ENCODE assay signal across 9 cellular contexts in the genomic region with DNA sequence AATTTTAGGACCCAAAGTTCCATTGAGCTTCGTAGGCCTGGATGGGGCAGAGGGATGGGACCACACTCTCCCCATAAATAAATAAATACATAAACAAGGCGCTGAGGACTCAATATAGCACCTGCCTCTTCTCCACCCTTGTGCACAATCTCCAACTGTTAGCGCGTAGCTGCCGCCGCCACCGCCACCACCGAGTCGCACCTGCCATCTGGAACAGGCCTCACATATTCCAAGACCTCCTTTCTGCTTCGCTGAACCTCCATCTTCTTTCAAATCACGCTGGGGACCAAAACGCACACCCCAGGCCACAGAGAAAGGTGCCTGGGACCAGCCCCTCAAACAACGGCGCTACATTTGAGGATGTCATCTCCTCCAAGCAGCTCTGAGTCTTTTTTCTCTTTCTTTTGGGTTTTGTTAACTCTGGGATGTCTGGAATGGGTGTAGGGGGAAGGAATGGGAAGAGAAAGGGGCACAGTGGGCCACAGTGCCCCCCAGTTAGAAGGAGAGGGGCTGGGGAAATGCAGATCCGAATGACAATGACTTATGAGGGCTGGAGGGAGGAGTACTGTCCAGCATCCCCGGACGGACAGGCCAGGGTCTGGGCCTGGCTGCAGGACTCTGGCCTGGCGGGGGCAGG. TPM values are rescaled to one million over a fixed set of nuclear protein-coding genes. Genes with fewer than 3 reads are reported as not detected.
DNase-seq lines count a peak whose midpoint lies in the region; ATAC-seq and TF ChIP-seq lines count a peak whose summit lies in the region.
"Had no signal": no experiment of that assay in that cellular context is flagged by ENCODE, and none has a peak within 500 bp of the region (broad histone marks: within the 10 kb centered on the region; RNA-seq: fewer than 3 reads in every experiment).

No MANE protein-coding gene starts in this region.

- H3K9me3 ChIP-seq in psoas muscle: no peaks in the 10 kb centered on the region

- no peaks in the 10 kb centered on the region for H3K36me3 ChIP-seq in psoas muscle (ENCODE audit: insufficient read depth in 1 of 2, low read depth in 1 of 2)

- H3K4me3 ChIP-seq in psoas muscle: peak overlapping the region; percentile 63

- DNase-seq in DMS53 (lab: John Stamatoyannopoulos, UW) (peak; percentile 43), DMS53 treated with DMSO at 0.1 percent for 48 hours (lab: John Stamatoyannopoulos, UW; ENCODE audit: unreplicated experiment) (no peak), NCI-H345 treated with DMSO at 0.1 percent for 48 hours (lab: John Stamatoyannopoulos, UW; ENCODE audit: unreplicated experiment) (peak; percentile 91), psoas muscle (no peak), NCI-H2196 treated with DMSO at 0.1 percent for 48 hours (lab: John Stamatoyannopoulos, UW; ENCODE audit: unreplicated experiment) (no peak)

- TF ChIP-seq CTCF in psoas muscle (IDR thresholded peaks at IDR 0.05): no peak

- H3K27ac ChIP-seq in angular gyrus (ENCODE audit: low read depth, low read length) (peak overlapping the region; percentile 80), psoas muscle (no peak overlapping the region)
- H3K27ac ChIP-seq: 22Rv1 had no signal

- intact Hi-C loops in psoas muscle (cut with DNase I): no loop called here

- ATAC-seq in psoas muscle (peak in 1 of 4 donors; percentile 11), GM21390 (IDR thresholded peaks at IDR 0.05; ENCODE audit: unreplicated experiment) (no peak), GM21786 (IDR thresholded peaks at IDR 0.05; ENCODE audit: unreplicated experiment) (no peak)

- 80 to 83% (median 81%) methylated on average over 18 of the region's 18 CpGs for WGBS in psoas muscle, 3 donors

- peaks cover 0 to 12% (median 0%) of the 10 kb centered on the region in 3 donors for H3K27me3 ChIP-seq in psoas muscle (ENCODE audit: insufficient read depth in 3 of 3, low read length in 2 of 3)

- H3K4me1 ChIP-seq in psoas muscle: no peaks in the 10 kb centered on the region

RNA-seq across cellular contexts. Expression of gene NOL4L, which starts 49.7 kb away (rescaled TPM):
- 1 to 10 TPM; 1.3 to 2.7 (median 2.3) TPM for total RNA-seq in psoas muscle
- polyA plus RNA-seq in psoas muscle: under 1 TPM; 0.61 to 0.89 (median 0.72) TPM

Comparison
In these comparisons a context has a peak if more than half of its experiments do, and no peak if none do; other contexts are left out.
1. DNase-seq: peak in DMS53 (single experiment) and NCI-H345 treated with DMSO at 0.1 percent for 48 hours (single experiment); none in DMS53 treated with DMSO at 0.1 percent for 48 hours (single experiment), psoas muscle (0 of 2) and NCI-H2196 treated with DMSO at 0.1 percent for 48 hours (single experiment).